In the genomic region with DNA sequence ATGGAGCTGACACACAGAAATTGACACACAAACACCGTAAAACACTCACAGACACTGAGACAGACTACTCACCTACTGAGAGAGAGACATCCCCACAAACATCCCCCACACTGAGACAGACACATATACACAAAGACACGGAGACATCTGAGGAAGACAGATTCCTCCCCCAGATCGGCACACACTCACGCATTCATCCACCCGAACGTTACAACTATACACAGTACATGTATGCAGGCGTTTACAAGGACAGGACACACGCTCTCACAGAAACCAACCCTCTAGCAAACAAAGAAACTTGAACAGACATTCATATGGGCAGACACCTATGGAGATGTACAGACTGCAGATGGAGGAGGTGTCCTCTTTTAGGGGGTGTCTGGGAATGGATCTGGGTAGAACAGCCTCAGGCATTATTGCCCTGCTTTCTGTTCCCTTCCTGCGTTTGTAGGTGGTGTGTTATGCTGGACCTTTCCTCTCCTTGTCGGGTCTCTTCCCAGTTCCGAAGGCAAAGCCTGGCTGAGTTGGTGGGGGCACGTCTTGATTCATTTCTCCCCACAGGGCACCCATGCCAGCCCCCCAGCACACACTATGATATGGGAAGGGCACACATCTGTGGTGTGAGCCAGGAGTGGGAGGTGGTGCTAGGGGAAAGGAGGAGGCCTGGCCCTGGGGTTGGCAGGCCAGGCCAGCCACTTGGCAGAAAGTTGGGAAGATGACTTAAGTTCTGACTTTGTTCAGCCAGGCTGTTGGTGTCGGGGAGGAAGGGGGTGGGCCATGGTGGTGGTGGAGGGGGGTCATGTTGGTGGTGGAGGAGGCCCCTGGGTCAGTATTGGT, we compare ENCODE assay signal across 8 cellular contexts. TPM values are rescaled to one million over a fixed set of nuclear protein-coding genes. Genes with fewer than 3 reads are reported as not detected.
DNase-seq lines count a peak whose midpoint lies in the region; FAIRE-seq and TF ChIP-seq lines count a peak whose summit lies in the region.

No MANE protein-coding gene starts in this region.

- H3K27ac Mint-ChIP-seq in activated naive CD4-positive, alpha-beta T cell treated with anti-CD3 and anti-CD28 coated beads for 36 hours: no peak overlapping the region

- in situ Hi-C loops in brain microvascular endothelial cell (cut with HindIII; ENCODE audit: low pct_ligation_motif_present, low sequenced_read_pairs): no loop called here

- FAIRE-seq in HTR-8/SVneo (lab: Jason Lieb, UNC) (peak; percentile 60), RCC 7860 (lab: Jason Lieb, UNC) (no peak)

- no peak overlapping the region for H3K4me3 Mint-ChIP-seq in activated naive CD4-positive, alpha-beta T cell treated with anti-CD3 and anti-CD28 coated beads for 36 hours

- CTCF ChIA-PET in activated naive CD4-positive, alpha-beta T cell treated with anti-CD3 and anti-CD28 coated beads for 36 hours (lab: Charles Lee): interaction anchor here (0.5 to 7.2 kb wide), 3 partner anchors 129 to 524 kb away, joined by 3 to 128 read pairs (median 3); no protein-coding TSS in a partner anchor

- DNase-seq in HTR-8/SVneo (ENCODE audit: insufficient read length, low spot score) (no peak), brain microvascular endothelial cell (no peak), left kidney (ENCODE audit: low read depth, low spot score) (peak; percentile 60), testis (peak; percentile 43), RCC 7860 (ENCODE audit: low spot score) (no peak)
- no peak for DNase-seq in stimulated activated CD8-positive, alpha-beta memory T cell treated with anti-CD3 and anti-CD28 coated beads, Interleukin-4, amount 100 ng/mL, for 48 hours
- DNase-seq in activated CD4-positive, CD25-positive, alpha-beta regulatory T cell (lab: John Stamatoyannopoulos, UW): no peak
- DNase-seq in activated naive CD4-positive, alpha-beta T cell treated with anti-CD3 and anti-CD28 coated beads for 36 hours: no peak

- intact Hi-C loops in testis (cut with DNase I; ENCODE audit: low total_unique reads): loop anchor here (5.0 kb wide), 1 partner anchor 42 kb away; no protein-coding TSS in a partner anchor
- intact Hi-C loops in activated naive CD4-positive, alpha-beta T cell treated with anti-CD3 and anti-CD28 coated beads for 36 hours (cut with micrococcal nuclease): loop anchor here (10.0 kb wide), 1 partner anchor 1080 kb away; a partner anchor contains a TSS

- no peaks in the 10 kb centered on the region for H3K36me3 ChIP-seq in brain microvascular endothelial cell (replicated peaks)
- H3K36me3 ChIP-seq in testis (ENCODE audit: low read depth, missing control alignments): no peaks in the 10 kb centered on the region

- no peaks in the 10 kb centered on the region for H3K9me3 Mint-ChIP-seq in activated naive CD4-positive, alpha-beta T cell treated with anti-CD3 and anti-CD28 coated beads for 36 hours

- WGBS in testis, 2 donors: 11 to 26% methylated on average over 9 to 13 of the region's 13 CpGs

- H3K36me3 Mint-ChIP-seq in activated naive CD4-positive, alpha-beta T cell treated with anti-CD3 and anti-CD28 coated beads for 36 hours (ENCODE audit: low read depth): no peaks in the 10 kb centered on the region

- no peak for TF ChIP-seq POLR2A in testis (IDR thresholded peaks at IDR 0.05)

- H3K9me3 ChIP-seq in testis: no peaks in the 10 kb centered on the region

- H3K27me3 ChIP-seq in brain microvascular endothelial cell (replicated peaks) (no peaks in the 10 kb centered on the region), testis (no peaks in the 10 kb centered on the region)

- H3K27ac ChIP-seq in brain microvascular endothelial cell: no peak overlapping the region
- peak overlapping the region; percentile 87 to 93 for H3K27ac ChIP-seq in testis

- H3K4me3 ChIP-seq in brain microvascular endothelial cell (ENCODE audit: low read depth, low read length): peak overlapping the region; percentile 90
- H3K4me3 ChIP-seq in testis: peak overlapping the region in 1 of 2 donors; percentile 84

- H3K27me3 Mint-ChIP-seq in activated naive CD4-positive, alpha-beta T cell treated with anti-CD3 and anti-CD28 coated beads for 36 hours (ENCODE audit: low read depth): peaks cover 46% of the 10 kb centered on the region

- no peak for TF ChIP-seq CTCF in brain microvascular endothelial cell (IDR thresholded peaks at IDR 0.05; ENCODE audit: low read depth, low read length, missing control alignments)
- TF ChIP-seq CTCF in testis (IDR thresholded peaks at IDR 0.05): no peak

- peaks cover 45% of the 10 kb centered on the region for H3K4me1 ChIP-seq in testis

- H3K4me1 Mint-ChIP-seq in activated naive CD4-positive, alpha-beta T cell treated with anti-CD3 and anti-CD28 coated beads for 36 hours (ENCODE audit: low read depth): peaks cover 5% of the 10 kb centered on the region

RNA-seq across cellular contexts. Expression of a gene that starts 1.5 kb away (rescaled TPM):
- 10 to 100 TPM; 19.9 to 31.9 TPM for total RNA-seq in testis
- polyA plus RNA-seq in testis (ENCODE audit: insufficient read depth, low read depth, low replicate concordance): 15.5 TPM
- total RNA-seq in activated naive CD4-positive, alpha-beta T cell treated with anti-CD3 and anti-CD28 coated beads for 36 hours: under 1 TPM in 1 of 2 experiments, not detected in 1; 0.05 TPM

Comparison
In these comparisons a context has a peak if more than half of its experiments do, and no peak if none do; other contexts are left out.
1. DNase-seq: peak in left kidney (single experiment) and testis (single experiment); none in HTR-8/SVneo (single experiment), brain microvascular endothelial cell (single experiment), stimulated activated CD8-positive, alpha-beta memory T cell treated with anti-CD3 and anti-CD28 coated beads, Interleukin-4, amount 100 ng/mL, for 48 hours (single experiment), RCC 7860 (single experiment), activated CD4-positive, CD25-positive, alpha-beta regulatory T cell (0 of 4) and activated naive CD4-positive, alpha-beta T cell treated with anti-CD3 and anti-CD28 coated beads for 36 hours (single experiment).
2. RNA of a gene that starts 1.5 kb away (total RNA-seq): 19.9 to 31.9 TPM in testis; 0.05 TPM in activated naive CD4-positive, alpha-beta T cell treated with anti-CD3 and anti-CD28 coated beads for 36 hours; every median in the first group is over 10 times any median in the second.